Comparison of ENCODE assay signal across 9 cellular contexts in genomic region chr1:83087851-83088250, GRCh38.
"Had no signal": no experiment of that assay in that cellular context is flagged by ENCODE, and none has a peak within 500 bp of the region (broad histone marks: within the 10 kb centered on the region; RNA-seq: fewer than 3 reads in every experiment).

No MANE protein-coding gene starts in this region.

- H3K4me3 ChIP-seq: GM23248, GM23338, HAP-1 had no signal

- H3K9me3 Mint-ChIP-seq: GM23338, H9 had no signal

- H3K27ac ChIP-seq: GM23248 had no signal

- H3K9me3 ChIP-seq: HAP-1 had no signal

- H3K36me3 ChIP-seq: HAP-1 had no signal

- H3K4me1 ChIP-seq: HAP-1 had no signal

- H2AFZ ChIP-seq: GM23248, GM23338 had no signal

- H3K4me3 Mint-ChIP-seq: GM23338, H9, HFFc6 had no signal

- ATAC-seq: GM23338, HCT116 had no signal

- DNase-seq: GM23248, GOT3, H7, H9, HCEC 1CT, HFFc6 had no signal

- H3K9ac ChIP-seq: GM23248 had no signal

- H3K27ac Mint-ChIP-seq: GM23338, H9, HFFc6 had no signal

- H3K4me2 ChIP-seq: GM23338 had no signal
